In the genomic region with DNA sequence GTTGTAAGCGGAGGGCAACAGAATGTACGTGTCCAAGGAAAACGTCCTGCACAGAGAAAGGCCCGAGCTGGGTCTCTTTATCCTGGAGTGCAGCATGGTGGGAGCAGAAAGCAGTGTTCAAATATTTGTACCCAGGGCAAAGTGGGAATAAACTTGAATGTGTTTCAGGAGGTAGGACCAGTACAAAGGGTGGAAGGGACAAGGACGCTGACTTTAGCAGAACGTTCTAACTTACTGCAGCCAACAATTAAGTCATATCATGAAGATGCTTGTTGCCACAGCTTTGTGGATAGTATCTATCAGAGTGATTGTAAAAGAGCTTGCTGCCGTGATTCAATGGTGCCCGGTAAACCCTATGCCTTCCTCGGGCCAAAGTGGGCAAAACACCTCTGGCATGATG, we compare ENCODE assay signal across 1 cellular context.
TF ChIP-seq lines count a peak whose summit lies in the region.

No MANE protein-coding gene starts in this region.

TF ChIP-seq in SK-N-SH, 30 proteins besides CTCF, POLR2A, EP300 and RAD21:
- TF ChIP-seq TCF12 (IDR thresholded peaks at IDR 0.05) (no peak), RFX5 (IDR thresholded peaks at IDR 0.05; ENCODE audit: low read length) (no peak), FOSL2 (IDR thresholded peaks at IDR 0.05; ENCODE audit: borderline replicate concordance, low read depth) (no peak), FOXJ3 (CRISPR knock-in tag; IDR thresholded peaks at IDR 0.05) (no peak), TEAD4 (IDR thresholded peaks at IDR 0.05; ENCODE audit: borderline replicate concordance, insufficient read depth) (no peak), FOXM1 (IDR thresholded peaks at IDR 0.05; ENCODE audit: low read depth) (no peak)
- TF ChIP-seq, protein P1, sequence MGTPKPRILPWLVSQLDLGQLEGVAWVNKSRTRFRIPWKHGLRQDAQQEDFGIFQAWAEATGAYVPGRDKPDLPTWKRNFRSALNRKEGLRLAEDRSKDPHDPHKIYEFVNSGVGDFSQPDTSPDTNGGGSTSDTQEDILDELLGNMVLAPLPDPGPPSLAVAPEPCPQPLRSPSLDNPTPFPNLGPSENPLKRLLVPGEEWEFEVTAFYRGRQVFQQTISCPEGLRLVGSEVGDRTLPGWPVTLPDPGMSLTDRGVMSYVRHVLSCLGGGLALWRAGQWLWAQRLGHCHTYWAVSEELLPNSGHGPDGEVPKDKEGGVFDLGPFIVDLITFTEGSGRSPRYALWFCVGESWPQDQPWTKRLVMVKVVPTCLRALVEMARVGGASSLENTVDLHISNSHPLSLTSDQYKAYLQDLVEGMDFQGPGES (IDR thresholded peaks at IDR 0.05; ENCODE audit: low read depth, low read length): no peak
- TF ChIP-seq, protein P2, sequence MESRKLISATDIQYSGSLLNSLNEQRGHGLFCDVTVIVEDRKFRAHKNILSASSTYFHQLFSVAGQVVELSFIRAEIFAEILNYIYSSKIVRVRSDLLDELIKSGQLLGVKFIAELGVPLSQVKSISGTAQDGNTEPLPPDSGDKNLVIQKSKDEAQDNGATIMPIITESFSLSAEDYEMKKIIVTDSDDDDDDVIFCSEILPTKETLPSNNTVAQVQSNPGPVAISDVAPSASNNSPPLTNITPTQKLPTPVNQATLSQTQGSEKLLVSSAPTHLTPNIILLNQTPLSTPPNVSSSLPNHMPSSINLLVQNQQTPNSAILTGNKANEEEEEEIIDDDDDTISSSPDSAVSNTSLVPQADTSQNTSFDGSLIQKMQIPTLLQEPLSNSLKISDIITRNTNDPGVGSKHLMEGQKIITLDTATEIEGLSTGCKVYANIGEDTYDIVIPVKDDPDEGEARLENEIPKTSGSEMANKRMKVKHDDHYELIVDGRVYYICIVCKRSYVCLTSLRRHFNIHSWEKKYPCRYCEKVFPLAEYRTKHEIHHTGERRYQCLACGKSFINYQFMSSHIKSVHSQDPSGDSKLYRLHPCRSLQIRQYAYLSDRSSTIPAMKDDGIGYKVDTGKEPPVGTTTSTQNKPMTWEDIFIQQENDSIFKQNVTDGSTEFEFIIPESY (IDR thresholded peaks at IDR 0.05; ENCODE audit: borderline replicate concordance, low read depth): no peak
